In the genomic region with DNA sequence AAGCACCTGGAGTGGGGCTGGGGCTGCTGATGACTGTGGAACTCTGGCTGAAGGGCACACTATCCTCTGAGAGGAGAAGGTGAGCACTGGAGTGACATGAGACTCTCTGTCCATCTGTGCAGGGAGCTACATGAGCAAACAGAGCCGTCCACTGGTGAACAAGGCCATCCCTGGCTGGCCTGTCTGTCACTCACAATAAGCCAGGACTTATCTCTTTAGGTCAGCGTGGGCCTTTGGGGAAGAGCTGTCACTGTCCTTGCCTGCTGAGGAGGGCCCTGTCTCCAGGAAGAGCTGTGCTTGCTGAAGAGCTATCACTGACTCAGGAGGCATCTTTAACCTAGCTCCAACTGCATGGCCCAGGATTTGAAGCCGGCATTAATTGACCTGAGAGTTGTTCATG, we compare ENCODE assay signal across 27 cellular contexts.
"Had no signal": no experiment of that assay in that cellular context is flagged by ENCODE, and none has a peak within 500 bp of the region (broad histone marks: within the 10 kb centered on the region; RNA-seq: fewer than 3 reads in every experiment).

No MANE protein-coding gene starts in this region.

- DNase-seq: hippocampal formation; kidney glomerular epithelial cell; left cardiac atrium; left lung; mesendoderm; naive B cell; natural killer cell; nucleus accumbens; pancreas; retina; right cardiac atrium; stimulated activated CD4-positive, alpha-beta T cell treated with anti-CD3 and anti-CD28 coated beads, Interleukin-12 subunit alpha, Interleukin-12 subunit beta, amount 100 ng/mL, for 4 hours; stimulated activated CD4-positive, alpha-beta T cell treated with anti-CD3 and anti-CD28 coated beads, Interleukin-15, amount 100 ng/mL, for 24 hours; stimulated activated CD4-positive, alpha-beta T cell treated with anti-CD3 and anti-CD28 coated beads, Interleukin-2, amount 100 ng/mL, for 24 hours; stimulated activated CD4-positive, alpha-beta T cell treated with anti-CD3 and anti-CD28 coated beads, Interleukin-4, amount 100 ng/mL, for 1 hour; stimulated activated naive B cell treated with anti-CD40 and anti-IgM and Interleukin-4, amounts not matched to agents 10 μg/mL and 1 μg/mL and 100 μg/mL, for 72 hours; stimulated activated naive CD8-positive, alpha-beta T cell treated with anti-CD3 and anti-CD28 coated beads, Interleukin-15, Interleukin-2, amounts not matched to agents 100 U/mL and 50 U/mL, for 24 hours; stomach; transverse colon; upper lobe of left lung had no signal

- ATAC-seq: left cardiac atrium; left lung; natural killer cell; pancreas; right cardiac atrium; sciatic nerve; stimulated activated naive B cell treated with anti-CD40 and anti-IgM and Interleukin-4, amounts not matched to agents 10 μg/mL and 1 μg/mL and 100 μg/mL, for 72 hours; stimulated activated naive CD8-positive, alpha-beta T cell treated with anti-CD3 and anti-CD28 coated beads, Interleukin-15, Interleukin-2, amounts not matched to agents 100 U/mL and 50 U/mL, for 24 hours had no signal

- H3K4me1 ChIP-seq: left lung, pancreas, prostate gland, transverse colon, upper lobe of left lung, vagina had no signal

- H3K4me3 ChIP-seq: left lung, lung, pancreas, prostate gland, skin epidermis, stomach, transverse colon, upper lobe of left lung, vagina had no signal

- H3K9me3 Mint-ChIP-seq: mesothelial cell of epicardium; naive B cell; natural killer cell; stimulated activated naive B cell treated with anti-CD40 and anti-IgM and Interleukin-4, amounts not matched to agents 10 μg/mL and 1 μg/mL and 100 μg/mL, for 72 hours had no signal

- H3K36me3 ChIP-seq: left lung, pancreas, prostate gland, stomach, transverse colon, upper lobe of left lung, vagina had no signal

- H3K4me1 Mint-ChIP-seq: naive B cell; natural killer cell; stimulated activated naive B cell treated with anti-CD40 and anti-IgM and Interleukin-4, amounts not matched to agents 10 μg/mL and 1 μg/mL and 100 μg/mL, for 72 hours had no signal

- H3K36me3 Mint-ChIP-seq: mesothelial cell of epicardium; naive B cell; natural killer cell; stimulated activated naive B cell treated with anti-CD40 and anti-IgM and Interleukin-4, amounts not matched to agents 10 μg/mL and 1 μg/mL and 100 μg/mL, for 72 hours had no signal

- H3K27ac ChIP-seq: left lung, pancreas, prostate gland, skin epidermis, stomach, transverse colon, upper lobe of left lung, vagina had no signal

- H3K27me3 ChIP-seq: pancreas, transverse colon, upper lobe of left lung, vagina had no signal

- FAIRE-seq: keratinocyte, pancreas had no signal

- H3K9me3 ChIP-seq: left lung, pancreas, prostate gland, transverse colon, upper lobe of left lung, vagina had no signal

- H3K27ac Mint-ChIP-seq: mesothelial cell of epicardium; natural killer cell; stimulated activated naive B cell treated with anti-CD40 and anti-IgM and Interleukin-4, amounts not matched to agents 10 μg/mL and 1 μg/mL and 100 μg/mL, for 72 hours had no signal

- H3K4me3 Mint-ChIP-seq: mesothelial cell of epicardium; naive B cell; natural killer cell; stimulated activated naive B cell treated with anti-CD40 and anti-IgM and Interleukin-4, amounts not matched to agents 10 μg/mL and 1 μg/mL and 100 μg/mL, for 72 hours had no signal
